In genomic region chr11:17063171-17064002, GRCh38 we compare ENCODE assay signal across 8 cellular contexts. TPM values are rescaled to one million over a fixed set of nuclear protein-coding genes. Genes with fewer than 3 reads are reported as not detected.
DNase-seq lines count a peak whose midpoint lies in the region; ATAC-seq and TF ChIP-seq lines count a peak whose summit lies in the region.

No MANE protein-coding gene starts in this region.

- TF ChIP-seq CTCF in AG04449 (IDR thresholded peaks at IDR 0.05; ENCODE audit: insufficient read depth, low read length, missing control alignments) (peak; percentile 81), GM12864 (IDR thresholded peaks at IDR 0.05; ENCODE audit: low read depth, low read length, missing control alignments) (peak; percentile 83)

- POLR2A ChIA-PET in AG04449 (lab: Yijun Ruan, JAX): interaction anchor here (1.0 kb wide), 1 partner anchor 14 kb away, joined by 5 read pairs; the partner anchor contains the start of gene RPS13
- POLR2A ChIA-PET in naive thymus-derived CD8-positive, alpha-beta T cell (lab: Charles Lee): no interaction called here

- H3K4me3 Mint-ChIP-seq in activated T-helper 1 cell treated with anti-CD3 and anti-CD28 coated beads, Interleukin-12 subunit alpha, Interleukin-12 subunit beta, Interleukin-2, Interleukin-4 antibody, amounts not matched to agents 30 ng/mL and 10 ng/mL and 1 ng/mL, durations not matched to agents 14 hours and 24 hours and 36 hours: no peak overlapping the region
- no peak overlapping the region for H3K4me3 Mint-ChIP-seq in naive thymus-derived CD8-positive, alpha-beta T cell

- intact Hi-C loops in activated T-helper 1 cell treated with anti-CD3 and anti-CD28 coated beads, Interleukin-12 subunit alpha, Interleukin-12 subunit beta, Interleukin-2, Interleukin-4 antibody, amounts not matched to agents 30 ng/mL and 10 ng/mL and 1 ng/mL, durations not matched to agents 14 hours and 24 hours and 36 hours (cut with micrococcal nuclease): loop anchor here (1.0 to 10.0 kb wide), 5 partner anchors 49 to 278 kb away; partner anchors contain the start of gene PLEKHA7
- intact Hi-C loops in posterior vena cava (cut with DNase I): loop anchor here in 1 of 2 donors (10.0 kb wide), 1 partner anchor 139 kb away; no protein-coding TSS in a partner anchor

- H3K27ac Mint-ChIP-seq in activated T-helper 1 cell treated with anti-CD3 and anti-CD28 coated beads, Interleukin-12 subunit alpha, Interleukin-12 subunit beta, Interleukin-2, Interleukin-4 antibody, amounts not matched to agents 30 ng/mL and 10 ng/mL and 1 ng/mL, durations not matched to agents 14 hours and 24 hours and 36 hours: no peak overlapping the region
- H3K27ac Mint-ChIP-seq in naive thymus-derived CD8-positive, alpha-beta T cell: peak overlapping the region in 1 of 10 donors; percentile 60

- no peaks in the 10 kb centered on the region for H3K4me1 Mint-ChIP-seq in activated T-helper 1 cell treated with anti-CD3 and anti-CD28 coated beads, Interleukin-12 subunit alpha, Interleukin-12 subunit beta, Interleukin-2, Interleukin-4 antibody, amounts not matched to agents 30 ng/mL and 10 ng/mL and 1 ng/mL, durations not matched to agents 14 hours and 24 hours and 36 hours (ENCODE audit: low read depth)
- no peaks in the 10 kb centered on the region for H3K4me1 Mint-ChIP-seq in naive thymus-derived CD8-positive, alpha-beta T cell

- no peak for DNase-seq in AG04449 (ENCODE audit: low read depth, low spot score)
- no peak for DNase-seq in GM12864 (ENCODE audit: low read depth)
- peak; percentile 79 for DNase-seq in NCI-H69 (lab: John Stamatoyannopoulos, UW)
- peak; percentile 27 for DNase-seq in activated T-helper 1 cell treated with anti-CD3 and anti-CD28 coated beads, Interleukin-12 subunit alpha, Interleukin-12 subunit beta, Interleukin-2, Interleukin-4 antibody, amounts not matched to agents 30 ng/mL and 10 ng/mL and 1 ng/mL, durations not matched to agents 14 hours and 24 hours and 36 hours (ENCODE audit: low spot score)
- peak; percentile 57 for DNase-seq in glomerular visceral epithelial cell (ENCODE audit: extremely low spot score)
- DNase-seq in posterior vena cava (ENCODE audit: low spot score): peak; percentile 89
- DNase-seq in naive thymus-derived CD8-positive, alpha-beta T cell: no peak

- H3K36me3 Mint-ChIP-seq in activated T-helper 1 cell treated with anti-CD3 and anti-CD28 coated beads, Interleukin-12 subunit alpha, Interleukin-12 subunit beta, Interleukin-2, Interleukin-4 antibody, amounts not matched to agents 30 ng/mL and 10 ng/mL and 1 ng/mL, durations not matched to agents 14 hours and 24 hours and 36 hours (ENCODE audit: low read depth): no peaks in the 10 kb centered on the region
- no peaks in the 10 kb centered on the region for H3K36me3 Mint-ChIP-seq in naive thymus-derived CD8-positive, alpha-beta T cell

- H3K4me3 ChIP-seq in AG04449 (ENCODE audit: low read depth, low read length) (no peak overlapping the region), GM12864 (ENCODE audit: low read depth, low read length) (no peak overlapping the region)

- H3K27me3 Mint-ChIP-seq in activated T-helper 1 cell treated with anti-CD3 and anti-CD28 coated beads, Interleukin-12 subunit alpha, Interleukin-12 subunit beta, Interleukin-2, Interleukin-4 antibody, amounts not matched to agents 30 ng/mL and 10 ng/mL and 1 ng/mL, durations not matched to agents 14 hours and 24 hours and 36 hours (ENCODE audit: insufficient read depth): peaks cover 2% of the 10 kb centered on the region
- peaks cover 0 to 2% (median 0%) of the 10 kb centered on the region in 5 donors for H3K27me3 Mint-ChIP-seq in naive thymus-derived CD8-positive, alpha-beta T cell

- ATAC-seq in HG02885 (IDR thresholded peaks at IDR 0.05; ENCODE audit: poor library complexity, unreplicated experiment): peak; percentile 82
- ATAC-seq in naive thymus-derived CD8-positive, alpha-beta T cell: no peak

- H3K9me3 Mint-ChIP-seq in activated T-helper 1 cell treated with anti-CD3 and anti-CD28 coated beads, Interleukin-12 subunit alpha, Interleukin-12 subunit beta, Interleukin-2, Interleukin-4 antibody, amounts not matched to agents 30 ng/mL and 10 ng/mL and 1 ng/mL, durations not matched to agents 14 hours and 24 hours and 36 hours: no peaks in the 10 kb centered on the region
- H3K9me3 Mint-ChIP-seq in naive thymus-derived CD8-positive, alpha-beta T cell: no peaks in the 10 kb centered on the region

- CTCF ChIA-PET in AG04449 (lab: Yijun Ruan, JAX): interaction anchor here (0.6 to 8.5 kb wide), 20 partner anchors 9 to 450 kb away, joined by 3 to 196 read pairs (median 5); no protein-coding TSS in a partner anchor

RNA-seq across cellular contexts. Expression of gene RPS13, which starts 14.1 kb away (rescaled TPM):
- 1,187 and 1,191 TPM in 2 replicates for total RNA-seq in activated T-helper 1 cell treated with anti-CD3 and anti-CD28 coated beads, Interleukin-12 subunit alpha, Interleukin-12 subunit beta, Interleukin-2, Interleukin-4 antibody, amounts not matched to agents 30 ng/mL and 10 ng/mL and 1 ng/mL, durations not matched to agents 14 hours and 24 hours and 36 hours
- total RNA-seq in posterior vena cava: 100 to 1,000 TPM; 772 to 813 TPM
- total RNA-seq in naive thymus-derived CD8-positive, alpha-beta T cell: 1,000 to 10,000 TPM; 2,203 to 2,299 TPM
- 1,000 to 10,000 TPM; 2,659 to 3,144 (median 3,037) TPM for polyA plus RNA-seq in naive thymus-derived CD8-positive, alpha-beta T cell

RNA-seq across cellular contexts. Expression of gene PLEKHA7, which starts 49.2 kb away (rescaled TPM):
- 8.3 and 10.3 TPM in 2 replicates for total RNA-seq in activated T-helper 1 cell treated with anti-CD3 and anti-CD28 coated beads, Interleukin-12 subunit alpha, Interleukin-12 subunit beta, Interleukin-2, Interleukin-4 antibody, amounts not matched to agents 30 ng/mL and 10 ng/mL and 1 ng/mL, durations not matched to agents 14 hours and 24 hours and 36 hours
- 10 to 100 TPM in 1 of 2 donors, 1 to 10 TPM in 1; 9.0 to 10.7 TPM for total RNA-seq in posterior vena cava
- under 1 TPM; 0.77 to 0.96 TPM for total RNA-seq in naive thymus-derived CD8-positive, alpha-beta T cell
- not detected for polyA plus RNA-seq in naive thymus-derived CD8-positive, alpha-beta T cell

Comparison
In these comparisons a context has a peak if more than half of its experiments do, and no peak if none do; other contexts are left out.
1. DNase-seq: peak in NCI-H69 (single experiment), activated T-helper 1 cell treated with anti-CD3 and anti-CD28 coated beads, Interleukin-12 subunit alpha, Interleukin-12 subunit beta, Interleukin-2, Interleukin-4 antibody, amounts not matched to agents 30 ng/mL and 10 ng/mL and 1 ng/mL, durations not matched to agents 14 hours and 24 hours and 36 hours (single experiment), glomerular visceral epithelial cell (single experiment) and posterior vena cava (single experiment); none in AG04449 (single experiment), GM12864 (single experiment) and naive thymus-derived CD8-positive, alpha-beta T cell (0 of 10).